16 cellular contexts compared by ENCODE assay signal in the genomic region with DNA sequence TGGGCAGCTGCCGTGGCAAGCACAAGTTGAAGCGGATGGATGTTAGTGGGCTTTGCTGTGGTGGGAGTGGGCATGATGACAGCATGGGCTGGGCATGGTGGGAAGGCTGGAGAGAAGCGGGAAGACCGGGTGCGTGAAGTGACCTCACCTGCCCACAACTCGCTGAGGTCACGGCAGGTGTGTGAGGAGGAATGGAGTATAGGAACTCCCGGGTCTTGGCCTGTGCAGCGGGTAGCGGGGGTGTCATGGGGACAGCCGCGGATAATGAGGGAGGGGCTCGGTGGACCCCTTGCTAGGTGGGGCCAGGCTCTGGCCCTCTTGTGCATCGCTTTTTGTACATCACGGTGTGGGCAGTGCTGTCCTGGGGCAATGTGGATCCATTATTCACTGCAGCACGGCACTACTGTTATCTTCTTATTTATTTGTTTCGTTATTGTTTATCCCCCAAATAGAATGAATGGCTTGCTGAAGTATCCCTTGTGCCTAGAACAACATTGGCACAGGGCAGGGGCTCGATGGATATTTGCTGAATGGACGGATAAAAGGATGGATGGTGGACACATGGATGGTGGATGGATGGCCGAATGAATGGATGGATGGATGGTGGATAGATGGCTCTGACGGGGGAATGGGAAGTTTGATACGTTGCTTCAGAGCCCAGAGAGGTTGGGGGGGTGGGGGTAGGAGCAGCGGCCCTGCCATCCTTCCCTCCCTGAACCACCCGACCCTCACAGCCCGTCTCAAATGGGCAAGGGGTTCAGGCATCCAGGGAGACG. TPM values are rescaled to one million over a fixed set of nuclear protein-coding genes. Genes with fewer than 3 reads are reported as not detected.
A peak's percentile ranks its signal among the peaks of the same experiment; 100 is the strongest.
DNase-seq lines count a peak whose midpoint lies in the region; ATAC-seq, FAIRE-seq and TF ChIP-seq lines count a peak whose summit lies in the region.
"Had no signal": no experiment of that assay in that cellular context is flagged by ENCODE, and none has a peak within 500 bp of the region (broad histone marks: within the 10 kb centered on the region; RNA-seq: fewer than 3 reads in every experiment).

No MANE protein-coding gene starts in this region.

- H3K9me3 ChIP-seq in H9 (ENCODE audit: control insufficient read depth, low read depth, low read length) (no peaks in the 10 kb centered on the region), K562 (replicated peaks; ENCODE audit: control insufficient read depth, insufficient read depth, low read depth, low read length) (no peaks in the 10 kb centered on the region), neural progenitor cell (ENCODE audit: low read depth) (no peaks in the 10 kb centered on the region)

- no peak overlapping the region for H2AK5ac ChIP-seq in H9 (ENCODE audit: insufficient read length, low read length)

- H3K9me3 Mint-ChIP-seq in H9 (peaks cover 0 to 4% of the 10 kb centered on the region in 2 experiments; a peak in 2 of 5 replicates), neural progenitor cell (peaks cover 4% of the 10 kb centered on the region)

- H3K4me1 Mint-ChIP-seq in H9 (peaks cover 13 to 20% of the 10 kb centered on the region in 2 experiments), neural progenitor cell (peaks cover 10% of the 10 kb centered on the region)

- H4K8ac ChIP-seq in H9 (replicated peaks; ENCODE audit: insufficient read length, low read depth, low read length), result no peak overlapping the region

- DNase-seq in D341Med (ENCODE audit: low spot score) (peak; percentile 24), H9 (no peak), K562 (ENCODE audit: extremely low read depth in 1 of 4, low spot score in 3 of 4) (no peak), neural progenitor cell (ENCODE audit: low spot score) (no peak), NCI-H1048 (lab: John Stamatoyannopoulos, UW) (no peak), DMS153 (lab: John Stamatoyannopoulos, UW) (no peak)
- DNase-seq: AML-193, DMS79 treated with DMSO at 0.1 percent for 48 hours, NCI-H1436, NCI-H1930, NCI-H345, NCI-H524 treated with DMSO at 0.1 percent for 48 hours had no signal

- no peak overlapping the region for H2BK15ac ChIP-seq in H9 (ENCODE audit: low read depth, low read length)

- CTCF ChIA-PET in K562 (lab: Yijun Ruan, JAX; ENCODE audit: low intra/inter-chr PET ratio), result interaction anchor here (2.2 kb wide), 1 partner anchor 81 kb away, joined by 6 read pairs; no protein-coding TSS in a partner anchor

- POLR2A ChIA-PET in K562 (lab: Yijun Ruan, JAX), result no interaction called here

- peak overlapping the region in 1 of 3 experiments; percentile 41; a peak in 2 of 7 replicates for H3K27ac Mint-ChIP-seq in H9
- no peak overlapping the region for H3K27ac Mint-ChIP-seq in neural progenitor cell

- H3K4me1 ChIP-seq in H9 (ENCODE audit: insufficient read depth, low read length) (no peaks in the 10 kb centered on the region), K562 (replicated peaks in 1 of 2; ENCODE audit: control insufficient read depth in 2 of 2, insufficient read depth in 2 of 2, low read length in 2 of 2) (peaks cover 0 to 12% of the 10 kb centered on the region in 2 experiments; a peak in 1 of 5 replicates), neural progenitor cell (no peaks in the 10 kb centered on the region)
- H3K4me1 ChIP-seq: SJSA1 had no signal

- no peak overlapping the region for H4K91ac ChIP-seq in H9 (ENCODE audit: insufficient read length, low read depth, low read length)

- H3K79me2 ChIP-seq in H9 (ENCODE audit: insufficient read depth, low read length) (no peaks in the 10 kb centered on the region), K562 (ENCODE audit: control insufficient read depth, insufficient read depth, low read length) (no peaks in the 10 kb centered on the region), neural progenitor cell (ENCODE audit: low read depth) (no peaks in the 10 kb centered on the region)

- no peaks in the 10 kb centered on the region; the same call in 1 of the 2 replicates for H3K27me3 Mint-ChIP-seq in H9 (ENCODE audit: low read depth)
- H3K27me3 Mint-ChIP-seq in neural progenitor cell (ENCODE audit: insufficient read depth, low read depth), result peaks cover 9% of the 10 kb centered on the region

- H3K4me3 Mint-ChIP-seq in H9, result peak overlapping the region in 1 of 2 experiments; percentile 28; a peak in 2 of 5 replicates
- H3K4me3 Mint-ChIP-seq in neural progenitor cell, result peak overlapping the region; percentile 48

- TF ChIP-seq POLR2A in K562 (conservative IDR thresholded peaks at IDR 0.05), result no peak

- H3K23me2 ChIP-seq in H9 (ENCODE audit: insufficient read length, low read depth, low read length, poor library complexity, severe bottlenecking), result no peaks in the 10 kb centered on the region

- H3K79me1 ChIP-seq in H9 (ENCODE audit: insufficient read depth, low read depth, low read length, poor library complexity, severe bottlenecking), result no peaks in the 10 kb centered on the region

- no peak overlapping the region for H2BK5ac ChIP-seq in H9 (ENCODE audit: insufficient read length, low read length)

- H3K18ac ChIP-seq in H9 (ENCODE audit: insufficient read length, low read depth, low read length), result peak overlapping the region; percentile 25

- H3K14ac ChIP-seq in H9 (ENCODE audit: insufficient read depth, low read length), result no peak overlapping the region; the same call in 1 of the 2 replicates

- intact Hi-C loops in K562 (cut with micrococcal nuclease), result no loop called here

- H2BK20ac ChIP-seq in H9 (ENCODE audit: low read depth, low read length, poor library complexity, severe bottlenecking), result no peak overlapping the region

- no peaks in the 10 kb centered on the region for H4K20me1 ChIP-seq in H9 (ENCODE audit: control insufficient read depth, insufficient read depth, insufficient read length)
- no peaks in the 10 kb centered on the region for H4K20me1 ChIP-seq in K562 (replicated peaks; ENCODE audit: control insufficient read depth, insufficient read depth, low read length)
- H4K20me1 ChIP-seq in neural progenitor cell (ENCODE audit: low read depth), result no peaks in the 10 kb centered on the region

- no peaks in the 10 kb centered on the region for H3K9me1 ChIP-seq in K562 (ENCODE audit: control insufficient read depth, insufficient read depth, low read length)

- H3K9ac ChIP-seq in H9 (ENCODE audit: extremely low read depth, insufficient read length, low read length), result no peak overlapping the region
- no peak overlapping the region for H3K9ac ChIP-seq in K562 (ENCODE audit: insufficient read depth in 1 of 2, low read depth in 2 of 2, low read length in 2 of 2)
- no peak overlapping the region for H3K9ac ChIP-seq in neural progenitor cell

- H3K27ac ChIP-seq in H9 (ENCODE audit: insufficient read length, low read depth, low read length), result no peak overlapping the region
- H3K27ac ChIP-seq in K562 (ENCODE audit: extremely low read depth, low read depth, low read length), result no peak overlapping the region
- no peak overlapping the region for H3K27ac ChIP-seq in neural progenitor cell
- H3K27ac ChIP-seq: C4-2B, SJSA1 had no signal

- H2BK12ac ChIP-seq in H9 (ENCODE audit: insufficient read length, low read depth, low read length), result no peak overlapping the region

- TF ChIP-seq CTCF in H9 (conservative IDR thresholded peaks at IDR 0.05) (no peak), K562 (IDR thresholded peaks at IDR 0.05 in 2 of 3, conservative IDR thresholded peaks at IDR 0.05 in 1 of 3; ENCODE audit: insufficient read depth in 2 of 3, low read depth in 1 of 3, low read length in 3 of 3) (no peak), neural progenitor cell (IDR thresholded peaks at IDR 0.05) (no peak)

- H3K36me3 Mint-ChIP-seq in H9 (ENCODE audit: insufficient read depth in 1 of 3, low read depth in 3 of 3) (no peaks in the 10 kb centered on the region), neural progenitor cell (no peaks in the 10 kb centered on the region)

- H2BK120ac ChIP-seq in H9 (ENCODE audit: low read depth, low read length, poor library complexity, severe bottlenecking), result no peak overlapping the region

- no peak overlapping the region for H4K5ac ChIP-seq in H9 (ENCODE audit: insufficient read length, low read depth, low read length)

- no peaks in the 10 kb centered on the region for H3F3A ChIP-seq in neural progenitor cell (ENCODE audit: low read depth)

- no peak overlapping the region for H2AFZ ChIP-seq in H9 (ENCODE audit: low read length)
- no peak overlapping the region for H2AFZ ChIP-seq in K562 (ENCODE audit: low read depth, low read length)
- peak overlapping the region; percentile 30 for H2AFZ ChIP-seq in neural progenitor cell (replicated peaks)

- in situ Hi-C loops in K562 (cut with MboI), result loop anchor here (5.0 to 25.0 kb wide), 2 partner anchors 81 to 219 kb away; no protein-coding TSS in a partner anchor

- WGBS in H9 (ENCODE audit: extremely low coverage, insufficient read length, low lambda C conversion rate), result no CpG with 5 or more reads among the region's 26 CpGs
- 3% methylated on average over 22 of the region's 26 CpGs for WGBS in K562 (ENCODE audit: insufficient coverage, low coverage, missing lambda C conversion rate)

- H3T11ph ChIP-seq in H9 (ENCODE audit: low read length), result no peak overlapping the region

- H3K23ac ChIP-seq in H9 (ENCODE audit: insufficient read length, low read depth, low read length), result no peak overlapping the region

- H3K4ac ChIP-seq in H9 (ENCODE audit: low read depth, low read length), result no peak overlapping the region

- no peak for TF ChIP-seq RAD21 in K562 (CRISPR knock-in tag; conservative IDR thresholded peaks at IDR 0.05 in 1 of 2, IDR thresholded peaks at IDR 0.05 in 1 of 2)

- no peak overlapping the region for H3K4me2 ChIP-seq in H9 (ENCODE audit: insufficient read depth, insufficient read length, low read length)
- H3K4me2 ChIP-seq in K562 (ENCODE audit: insufficient read depth, low read length), result no peak overlapping the region
- H3K4me2 ChIP-seq in neural progenitor cell, result no peak overlapping the region

- H3K27me3 ChIP-seq in H9 (ENCODE audit: insufficient read depth, low read length), result no peaks in the 10 kb centered on the region
- peaks cover 24 to 45% of the 10 kb centered on the region in 2 experiments; a peak in 4 of 5 replicates for H3K27me3 ChIP-seq in K562 (ENCODE audit: control insufficient read depth in 2 of 2, insufficient read depth in 2 of 2, low read length in 2 of 2)
- no peaks in the 10 kb centered on the region for H3K27me3 ChIP-seq in neural progenitor cell

- FAIRE-seq in K562 (lab: Jason Lieb, UNC), result no peak

- H3K36me3 ChIP-seq in K562 (ENCODE audit: control insufficient read depth, insufficient read depth, low read length) (no peaks in the 10 kb centered on the region), neural progenitor cell (no peaks in the 10 kb centered on the region)
- H3K36me3 ChIP-seq: SJSA1 had no signal

- no peak for ATAC-seq in K562
- no peak for ATAC-seq in GM19324 (IDR thresholded peaks at IDR 0.05; ENCODE audit: low FRiP score, unreplicated experiment)

- H3K4me3 ChIP-seq in K562 (no peak overlapping the region), neural progenitor cell (no peak overlapping the region)
- H3K4me3 ChIP-seq: SJSA1 had no signal

- no TSS peak for BruUV-seq in K562 (replicated peaks; lab: Mats Ljungman, UMichigan)

- H3K56ac ChIP-seq in H9 (ENCODE audit: insufficient read length, low read depth, low read length), result no peak overlapping the region

- TF ChIP-seq EP300 in K562 (IDR thresholded peaks at IDR 0.05; ENCODE audit: low read length), result no peak

RNA-seq across cellular contexts. Expression of gene PROP1, which starts 14.6 kb away (rescaled TPM):
- total RNA-seq in H9 (2021) (not detected in 2 replicates), K562 (2014; rRNA removed) (not detected in 2 replicates), K562 (2014; rRNA removed; fragmentation: Illumina TruSeq; extraction: Trizol) (not detected in 2 replicates), K562 (2015; rRNA removed; fragmentation: Illumina TruSeq; extraction: Trizol) (not detected in 2 replicates), K562 (2021) (not detected in 2 replicates), neural progenitor cell (ENCODE audit: low replicate concordance) (not detected in 2 replicates)
- not detected in 2 replicates for total RNA-seq in K562 (2011; cell fraction: chromatin; rRNA removed; ENCODE audit: low replicate concordance)
- not detected in 2 replicates for total RNA-seq in K562 (2011; cell fraction: nucleolus; rRNA removed)
- total RNA-seq in K562 (2011; cell fraction: nucleoplasm; rRNA removed), result not detected in 2 replicates
- polyA plus RNA-seq in K562 (2011; rRNA removed) (not detected in 2 replicates), K562 (2014; fragmentation: Illumina TruSeq; extraction: Trizol) (not detected in 2 replicates), K562 (2014; fragmentation: Nextera tagmentation; extraction: Ambion mirVana) (not detected), K562 (2014; rRNA removed) (not detected in 2 replicates)
- polyA plus RNA-seq in K562 (2011; cell fraction: cytosol; rRNA removed), result not detected in 2 replicates
- polyA plus RNA-seq in K562 (2011; cell fraction: nucleus; rRNA removed), result not detected in 2 replicates
- polyA plus RNA-seq in K562 (2012), result 0.07 TPM in 1 of 2 replicates, not detected in the other
- polyA minus RNA-seq in K562 (2011; rRNA and poly(A)+ RNA removed), result not detected in 2 replicates
- polyA minus RNA-seq in K562 (2011; cell fraction: cytosol; rRNA and poly(A)+ RNA removed), result not detected in 2 replicates
- not detected in 2 replicates for polyA minus RNA-seq in K562 (2011; cell fraction: nucleus; rRNA and poly(A)+ RNA removed)
- total RNA-seq: G401, SJSA1 had no signal
